1 cellular context compared by ENCODE assay signal in genomic region chr17:81842725-81843504, GRCh38.
TF ChIP-seq lines count a peak whose summit lies in the region.

No MANE protein-coding gene starts in this region.

TF ChIP-seq in HepG2, 621 proteins besides CTCF, POLR2A, EP300 and RAD21 (continued from another document and continues in another):
- TF ChIP-seq ZNF576 (CRISPR knock-in tag; IDR thresholded peaks at IDR 0.05) (0 out of 2 replicates have a peak, but pooled peaks have one; percentile 55), NCOA1 (CRISPR knock-in tag; IDR thresholded peaks at IDR 0.05) (no peak), ZNF225 (CRISPR knock-in tag; IDR thresholded peaks at IDR 0.05) (no peak), ZBTB42 (CRISPR knock-in tag; IDR thresholded peaks at IDR 0.05) (no peak), ZNF121 (CRISPR knock-in tag; IDR thresholded peaks at IDR 0.05) (0 out of 2 replicates have a peak, but pooled peaks have one; percentile 2), ZNF768 (CRISPR knock-in tag; IDR thresholded peaks at IDR 0.05) (0 out of 2 replicates have a peak, but pooled peaks have one; percentile 2), HNRNPL (IDR thresholded peaks at IDR 0.05; ENCODE audit: low read depth, low read length) (0 out of 2 replicates have a peak, but pooled peaks have one; percentile 21), DMAP1 (CRISPR knock-in tag; IDR thresholded peaks at IDR 0.05) (no peak), PPARG (CRISPR knock-in tag; conservative IDR thresholded peaks at IDR 0.05) (no peak), CHCHD3 (CRISPR knock-in tag; IDR thresholded peaks at IDR 0.05) (no peak), JUN (CRISPR knock-in tag; IDR thresholded peaks at IDR 0.05) (no peak), ZBTB33 (CRISPR knock-in tag; IDR thresholded peaks at IDR 0.05) (no peak), FOXM1 (CRISPR knock-in tag; IDR thresholded peaks at IDR 0.05) (no peak), MIER3 (CRISPR knock-in tag; IDR thresholded peaks at IDR 0.05; ENCODE audit: borderline replicate concordance) (no peak), ZNF83 (CRISPR knock-in tag; IDR thresholded peaks at IDR 0.05; ENCODE audit: borderline replicate concordance) (no peak), THAP11 (CRISPR knock-in tag; IDR thresholded peaks at IDR 0.05) (no peak), ARID5B (CRISPR knock-in tag; IDR thresholded peaks at IDR 0.05) (no peak), PRDM10 (CRISPR knock-in tag; IDR thresholded peaks at IDR 0.05; ENCODE audit: low read depth) (no peak), ZNF263 (CRISPR knock-in tag; IDR thresholded peaks at IDR 0.05) (0 out of 2 replicates have a peak, but pooled peaks have one; percentile 7), ZNF547 (CRISPR knock-in tag; IDR thresholded peaks at IDR 0.05) (no peak), CEBPB (IDR thresholded peaks at IDR 0.05; ENCODE audit: borderline replicate concordance, low read depth, low read length) (peak; percentile 56), KDM6A (CRISPR knock-in tag; IDR thresholded peaks at IDR 0.05; ENCODE audit: low read depth) (no peak), ZBTB3 (CRISPR knock-in tag; IDR thresholded peaks at IDR 0.05; ENCODE audit: borderline replicate concordance, low read depth) (no peak), AGO1 (IDR thresholded peaks at IDR 0.05; ENCODE audit: low read depth, low read length, poor library complexity, severe bottlenecking) (no peak), ISX (CRISPR knock-in tag; conservative IDR thresholded peaks at IDR 0.05) (no peak), STAG1 (CRISPR knock-in tag; IDR thresholded peaks at IDR 0.05) (no peak), SMAD3 (CRISPR knock-in tag; IDR thresholded peaks at IDR 0.05) (no peak), FUBP1 (CRISPR knock-in tag; IDR thresholded peaks at IDR 0.05; ENCODE audit: borderline replicate concordance) (no peak), DR1 (CRISPR knock-in tag; IDR thresholded peaks at IDR 0.05) (no peak), ARNT (IDR thresholded peaks at IDR 0.05) (no peak), KDM1A (CRISPR knock-in tag; IDR thresholded peaks at IDR 0.05) (no peak), NFRKB (IDR thresholded peaks at IDR 0.05) (no peak), ZSCAN30 (CRISPR knock-in tag; IDR thresholded peaks at IDR 0.05) (no peak), ZNF446 (CRISPR knock-in tag; IDR thresholded peaks at IDR 0.05) (no peak), CCDC6 (CRISPR knock-in tag; IDR thresholded peaks at IDR 0.05) (no peak), PAXIP1 (CRISPR knock-in tag; conservative IDR thresholded peaks at IDR 0.05) (no peak), ZNF335 (CRISPR knock-in tag; IDR thresholded peaks at IDR 0.05) (no peak), ZNF124 (CRISPR knock-in tag; IDR thresholded peaks at IDR 0.05) (no peak), NFE2L2 (IDR thresholded peaks at IDR 0.05; ENCODE audit: low read length) (no peak), ZNF749 (CRISPR knock-in tag; IDR thresholded peaks at IDR 0.05; ENCODE audit: borderline replicate concordance) (no peak), SNAPC2 (CRISPR knock-in tag; IDR thresholded peaks at IDR 0.05) (no peak), PTBP1 (IDR thresholded peaks at IDR 0.05; ENCODE audit: low read depth, low read length, poor library complexity, severe bottlenecking) (no peak), HES4 (CRISPR knock-in tag; IDR thresholded peaks at IDR 0.05; ENCODE audit: borderline replicate concordance) (no peak), YEATS4 (CRISPR knock-in tag; IDR thresholded peaks at IDR 0.05; ENCODE audit: borderline replicate concordance) (no peak), KLF16 (CRISPR knock-in tag; IDR thresholded peaks at IDR 0.05) (no peak), ZFY (CRISPR knock-in tag; IDR thresholded peaks at IDR 0.05) (0 out of 2 replicates have a peak, but pooled peaks have one; percentile 6), ZNF569 (CRISPR knock-in tag; IDR thresholded peaks at IDR 0.05; ENCODE audit: borderline replicate concordance) (no peak), HOXA9 (CRISPR knock-in tag; IDR thresholded peaks at IDR 0.05; ENCODE audit: borderline replicate concordance) (no peak), ZNF331 (CRISPR knock-in tag; IDR thresholded peaks at IDR 0.05) (no peak), ZNF543 (CRISPR knock-in tag; IDR thresholded peaks at IDR 0.05) (no peak), POLR2G (IDR thresholded peaks at IDR 0.05; ENCODE audit: low read depth, low read length) (peak; percentile 78), BCL3 (CRISPR knock-in tag; IDR thresholded peaks at IDR 0.05) (no peak)
